In genomic region chr2:64092502-64092901, GRCh38 we compare ENCODE assay signal across 16 cellular contexts. TPM values are rescaled to one million over a fixed set of nuclear protein-coding genes. Genes with fewer than 3 reads are reported as not detected.
DNase-seq lines count a peak whose midpoint lies in the region; ATAC-seq and TF ChIP-seq lines count a peak whose summit lies in the region.
"Had no signal": no experiment of that assay in that cellular context is flagged by ENCODE, and none has a peak within 500 bp of the region (broad histone marks: within the 10 kb centered on the region; RNA-seq: fewer than 3 reads in every experiment).

No MANE protein-coding gene starts in this region.

- ATAC-seq in GM19043 (IDR thresholded peaks at IDR 0.05; ENCODE audit: low read depth, unreplicated experiment) (peak; percentile 62), HG02571 (IDR thresholded peaks at IDR 0.05; ENCODE audit: unreplicated experiment) (peak; percentile 68), HG03354 (IDR thresholded peaks at IDR 0.05; ENCODE audit: poor library complexity, severe bottlenecking, unreplicated experiment) (peak; percentile 54)
- ATAC-seq in activated CD8-positive, alpha-beta T cell treated with anti-CD3 and anti-CD28 coated beads for 36 hours = no peak
- ATAC-seq: heart left ventricle had no signal

- peaks cover 0 to 13% (median 7%) of the 10 kb centered on the region in 8 donors for H3K9me3 ChIP-seq in spleen
- H3K9me3 ChIP-seq in transverse colon = no peaks in the 10 kb centered on the region
- no peaks in the 10 kb centered on the region for H3K9me3 ChIP-seq in GM23248 (ENCODE audit: low read depth)
- H3K9me3 ChIP-seq: Caco-2, heart left ventricle, upper lobe of left lung had no signal

- H3F3A ChIP-seq in GM23248 (ENCODE audit: insufficient read depth) = no peaks in the 10 kb centered on the region

- H3K4me2 ChIP-seq in GM23248 (ENCODE audit: unreplicated experiment) = no peak overlapping the region

- in situ Hi-C loops in transverse colon (cut with MboI; ENCODE audit: low pct_ligation_motif_present in 1 of 4, low pct_unique_long_range_greater_than_20kb in 1 of 4, low sequenced_read_pairs in 3 of 4) (no loop called here), GM23248 (cut with MboI) (no loop called here)

- no peaks in the 10 kb centered on the region for H3K27me3 ChIP-seq in spleen (replicated peaks in 1 of 7)
- no peaks in the 10 kb centered on the region for H3K27me3 ChIP-seq in transverse colon
- H3K27me3 ChIP-seq in GM23248 (replicated peaks; ENCODE audit: insufficient read depth) = no peaks in the 10 kb centered on the region
- H3K27me3 ChIP-seq: brain microvascular endothelial cell, heart left ventricle, upper lobe of left lung had no signal

- peaks cover 10% of the 10 kb centered on the region for H3K4me1 Mint-ChIP-seq in activated CD8-positive, alpha-beta T cell treated with anti-CD3 and anti-CD28 coated beads for 36 hours (ENCODE audit: low read depth)

- H3K4me1 ChIP-seq in spleen = peaks cover 0 to 43% (median 18%) of the 10 kb centered on the region in 6 donors
- no peaks in the 10 kb centered on the region for H3K4me1 ChIP-seq in transverse colon
- no peaks in the 10 kb centered on the region for H3K4me1 ChIP-seq in GM23248 (ENCODE audit: insufficient read depth)
- H3K4me1 ChIP-seq: heart left ventricle had no signal

- CTCF ChIA-PET in activated CD8-positive, alpha-beta T cell treated with anti-CD3 and anti-CD28 coated beads for 36 hours (lab: Charles Lee) = no interaction called here

- H3K36me3 Mint-ChIP-seq in activated CD8-positive, alpha-beta T cell treated with anti-CD3 and anti-CD28 coated beads for 36 hours (ENCODE audit: low read depth) = peaks cover 44% of the 10 kb centered on the region

- TF ChIP-seq POLR2A in spleen (IDR thresholded peaks at IDR 0.05) (no peak), transverse colon (IDR thresholded peaks at IDR 0.05) (no peak)

- H3K27ac ChIP-seq in spleen = peak overlapping the region in 5 of 8 donors; percentile 0 to 66 (median 38)
- H3K27ac ChIP-seq in transverse colon = no peak overlapping the region
- H3K27ac ChIP-seq in GM23248 = no peak overlapping the region
- H3K27ac ChIP-seq: brain microvascular endothelial cell, heart left ventricle, upper lobe of left lung had no signal

- H3K9me2 ChIP-seq in GM23248 (ENCODE audit: insufficient read depth) = no peaks in the 10 kb centered on the region

- POLR2A ChIA-PET in activated CD8-positive, alpha-beta T cell treated with anti-CD3 and anti-CD28 coated beads for 36 hours (lab: Charles Lee) = no interaction called here

- 58 to 78% (median 76%) methylated on average over 4 of the region's 4 CpGs for WGBS in spleen, 5 donors
- WGBS in transverse colon (ENCODE audit: low coverage in 1 of 2), 2 donors = 77% methylated on average over 4 of the region's 4 CpGs
- WGBS in GM23248 (ENCODE audit: low coverage in 1 of 2, low lambda C conversion rate in 2 of 2, missing lambda C conversion rate in 2 of 2), 2 experiments = 90 to 94% methylated on average over 4 of the region's 4 CpGs

- no peaks in the 10 kb centered on the region for H3K27me3 Mint-ChIP-seq in activated CD8-positive, alpha-beta T cell treated with anti-CD3 and anti-CD28 coated beads for 36 hours

- no peaks in the 10 kb centered on the region for H4K20me1 ChIP-seq in GM23248 (ENCODE audit: insufficient read depth)

- no peak overlapping the region for H3K27ac Mint-ChIP-seq in activated CD8-positive, alpha-beta T cell treated with anti-CD3 and anti-CD28 coated beads for 36 hours

- no peak overlapping the region for H3K9ac ChIP-seq in GM23248

- TF ChIP-seq CTCF in spleen (IDR thresholded peaks at IDR 0.05 in 8 of 11, conservative IDR thresholded peaks at IDR 0.05 in 3 of 11) (no peak), transverse colon (IDR thresholded peaks at IDR 0.05) (no peak)
- no peak for TF ChIP-seq CTCF in activated CD8-positive, alpha-beta T cell treated with anti-CD3 and anti-CD28 coated beads for 36 hours (IDR thresholded peaks at IDR 0.05)

- H3K79me2 ChIP-seq in GM23248 (ENCODE audit: insufficient read depth) = no peaks in the 10 kb centered on the region

- H2AFZ ChIP-seq in GM23248 = no peak overlapping the region

- no peak for TF ChIP-seq EP300 in transverse colon (IDR thresholded peaks at IDR 0.05; ENCODE audit: low read depth)

- H3K36me3 ChIP-seq in spleen = peaks cover 5 to 69% (median 39%) of the 10 kb centered on the region in 6 donors
- peaks cover 0 to 46% (median 21%) of the 10 kb centered on the region in 4 donors for H3K36me3 ChIP-seq in transverse colon
- peaks cover 16% of the 10 kb centered on the region for H3K36me3 ChIP-seq in GM23248 (ENCODE audit: low read depth)

- intact Hi-C loops in spleen (cut with DNase I; ENCODE audit: low total_unique reads) = no loop called here
- intact Hi-C loops in activated CD8-positive, alpha-beta T cell treated with anti-CD3 and anti-CD28 coated beads for 36 hours (cut with micrococcal nuclease) = no loop called here
- intact Hi-C loops in transverse colon (cut with DNase I; ENCODE audit: low total_unique reads) = no loop called here

- DNase-seq in spleen = no peak
- DNase-seq in activated CD8-positive, alpha-beta T cell treated with anti-CD3 and anti-CD28 coated beads for 36 hours = no peak
- DNase-seq in transverse colon = no peak
- no peak for DNase-seq in RKO (ENCODE audit: low spot score)
- no peak for DNase-seq in GM23248
- DNase-seq: activated CD8-positive, alpha-beta memory T cell treated with anti-CD3 and anti-CD28 coated beads, Interleukin-2, amount 50 U/mL, for 4 hours; brain microvascular endothelial cell; Caco-2; heart left ventricle; NCI-H146; T1000; upper lobe of left lung had no signal

- H3K9me3 Mint-ChIP-seq in activated CD8-positive, alpha-beta T cell treated with anti-CD3 and anti-CD28 coated beads for 36 hours = peaks cover 4% of the 10 kb centered on the region

- H3K4me3 ChIP-seq in spleen (no peak overlapping the region), transverse colon (no peak overlapping the region), GM23248 (no peak overlapping the region)
- H3K4me3 ChIP-seq: heart left ventricle, lung, upper lobe of left lung had no signal

- H3K4me3 Mint-ChIP-seq in activated CD8-positive, alpha-beta T cell treated with anti-CD3 and anti-CD28 coated beads for 36 hours = no peak overlapping the region

RNA-seq across cellular contexts. Expression of gene PELI1, which starts 51.7 kb away (rescaled TPM):
- total RNA-seq in spleen (10 to 100 TPM; 52.5 to 70.1 (median 59.3) TPM), transverse colon (100 to 1,000 TPM in 1 of 4 donors, 10 to 100 TPM in 3; 20.6 to 818 (median 41.3) TPM)
- polyA plus RNA-seq in spleen (10 to 100 TPM; 14.5 to 17.2 (median 16.0) TPM), GM23248 (2016; fragmentation: Nextera tagmentation; extraction: Ambion mirVana) (2.7 and 2.8 TPM in 2 replicates)
- total RNA-seq in activated CD8-positive, alpha-beta T cell treated with anti-CD3 and anti-CD28 coated beads for 36 hours = 10 to 100 TPM; 29.8 to 39.2 TPM
- total RNA-seq in GM23248 (2014; rRNA removed; shearing (Covaris generic)) = 2.1 and 7.8 TPM in 2 replicates

Comparison
In these comparisons a context has a peak if more than half of its experiments do, and no peak if none do; other contexts are left out.
1. H3K27ac ChIP-seq: peak in spleen (5 of 8); none in transverse colon (0 of 4) and GM23248 (single experiment).